17 cellular contexts compared by ENCODE assay signal in the genomic region with DNA sequence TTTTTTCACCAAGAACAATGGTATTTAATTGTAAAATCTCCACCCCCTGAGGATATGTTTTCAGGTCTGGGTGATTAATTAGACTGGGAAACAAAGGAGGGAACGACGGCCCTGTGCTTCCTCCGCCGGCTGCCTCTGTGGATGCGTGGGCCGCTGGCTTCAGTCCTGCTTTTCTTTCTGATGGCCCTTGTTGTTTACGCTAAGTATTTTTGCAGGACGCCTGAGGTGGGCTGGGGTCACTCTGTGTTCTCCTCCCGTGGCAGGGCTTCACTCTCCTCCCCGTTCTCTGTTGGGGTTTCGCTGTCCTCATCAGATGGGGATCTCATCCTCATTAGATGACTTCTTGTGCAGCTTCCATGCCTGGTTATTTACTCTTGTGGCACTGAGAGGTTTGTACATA. TPM values are rescaled to one million over a fixed set of nuclear protein-coding genes. Genes with fewer than 3 reads are reported as not detected.
DNase-seq lines count a peak whose midpoint lies in the region; ATAC-seq and TF ChIP-seq lines count a peak whose summit lies in the region.
"Had no signal": no experiment of that assay in that cellular context is flagged by ENCODE, and none has a peak within 500 bp of the region (broad histone marks: within the 10 kb centered on the region; RNA-seq: fewer than 3 reads in every experiment).

No MANE protein-coding gene starts in this region.

- H3K27ac ChIP-seq in left ventricle myocardium inferior (replicated peaks): peak overlapping the region; percentile 28
- no peak overlapping the region for H3K27ac ChIP-seq in spleen
- H3K27ac ChIP-seq: C4-2B, HL-60 had no signal

- peaks cover 5% of the 10 kb centered on the region for H3K36me3 Mint-ChIP-seq in nephron progenitor cell (ENCODE audit: low read depth)

- peak overlapping the region; percentile 54 for H3K4me3 Mint-ChIP-seq in nephron progenitor cell
- H3K4me3 Mint-ChIP-seq: CD8-positive, alpha-beta T cell had no signal

- H3K27me3 Mint-ChIP-seq in nephron progenitor cell (ENCODE audit: low read depth, poor library complexity): peaks cover 8% of the 10 kb centered on the region

- no peak for ATAC-seq in left cardiac atrium
- ATAC-seq: CD8-positive, alpha-beta T cell had no signal

- H3K4me1 ChIP-seq in left ventricle myocardium inferior: peaks cover 27% of the 10 kb centered on the region
- H3K4me1 ChIP-seq in spleen: peaks cover 0 to 21% (median 19%) of the 10 kb centered on the region in 6 donors

- no peak for TF ChIP-seq POLR2A in spleen (IDR thresholded peaks at IDR 0.05)

- H3K4me3 ChIP-seq in left ventricle myocardium inferior (no peak overlapping the region), spleen (no peak overlapping the region)
- H3K4me3 ChIP-seq: HAP-1 had no signal

- intact Hi-C loops in left ventricle myocardium inferior (cut with micrococcal nuclease): no loop called here
- intact Hi-C loops in left cardiac atrium (cut with DNase I): no loop called here
- intact Hi-C loops in spleen (cut with DNase I; ENCODE audit: low total_unique reads): no loop called here

- H3K4me1 Mint-ChIP-seq in nephron progenitor cell: peaks cover 44% of the 10 kb centered on the region

- H3K36me3 ChIP-seq in left ventricle myocardium inferior (no peaks in the 10 kb centered on the region), spleen (no peaks in the 10 kb centered on the region)
- H3K36me3 ChIP-seq: HAP-1 had no signal

- WGBS in spleen, 5 donors: 71 to 77% (median 75%) methylated on average over 10 to 11 of the region's 11 CpGs

- H3K27ac Mint-ChIP-seq in nephron progenitor cell: peak overlapping the region; percentile 83
- H3K27ac Mint-ChIP-seq: CD8-positive, alpha-beta T cell had no signal

- DNase-seq in left ventricle myocardium inferior: no peak
- no peak for DNase-seq in left cardiac atrium
- DNase-seq in dermis blood vessel endothelial cell: peak; percentile 64
- no peak for DNase-seq in nephron progenitor cell
- DNase-seq in spleen: peak; percentile 68
- no peak for DNase-seq in OCI-M2 (lab: John Stamatoyannopoulos, UW; ENCODE audit: unreplicated experiment)
- DNase-seq in HK-2 (ENCODE audit: unreplicated experiment): no peak
- DNase-seq in DMS79 treated with DMSO at 0.1 percent for 48 hours (lab: John Stamatoyannopoulos, UW): no peak
- DNase-seq: ACHN; CD8-positive, alpha-beta T cell; COR-L47; DMS153; DND-41; GDM1 had no signal

- no peak for TF ChIP-seq CTCF in left ventricle myocardium inferior (IDR thresholded peaks at IDR 0.05; ENCODE audit: borderline replicate concordance)
- TF ChIP-seq CTCF in nephron progenitor cell (IDR thresholded peaks at IDR 0.05): no peak
- TF ChIP-seq CTCF in spleen (IDR thresholded peaks at IDR 0.05 in 8 of 11, conservative IDR thresholded peaks at IDR 0.05 in 3 of 11): no peak

- no peaks in the 10 kb centered on the region for H3K9me3 Mint-ChIP-seq in nephron progenitor cell
- H3K9me3 Mint-ChIP-seq: CD8-positive, alpha-beta T cell had no signal

- H3K9me3 ChIP-seq in left ventricle myocardium inferior (replicated peaks) (no peaks in the 10 kb centered on the region), spleen (no peaks in the 10 kb centered on the region)
- H3K9me3 ChIP-seq: HAP-1 had no signal

- H3K27me3 ChIP-seq in left ventricle myocardium inferior (ENCODE audit: low read depth) (no peaks in the 10 kb centered on the region), spleen (replicated peaks in 1 of 7) (no peaks in the 10 kb centered on the region)

RNA-seq across cellular contexts. Expression of a gene that starts 5.2 kb away (rescaled TPM):
- total RNA-seq in left ventricle myocardium inferior (64.0 TPM), left cardiac atrium (10 to 100 TPM; 34.9 to 36.1 TPM), dermis blood vessel endothelial cell (25.0 and 25.5 TPM in 2 replicates), spleen (10 to 100 TPM; 20.8 to 31.2 (median 23.7) TPM)
- polyA plus RNA-seq in spleen: 10 to 100 TPM in 1 of 3 donors, 1 to 10 TPM in 2; 7.7 to 12.6 (median 8.4) TPM

Comparison
In these comparisons a context has a peak if more than half of its experiments do, and no peak if none do; other contexts are left out.
1. DNase-seq: peak in dermis blood vessel endothelial cell (single experiment) and spleen (single experiment); none in left ventricle myocardium inferior (single experiment), left cardiac atrium (single experiment), nephron progenitor cell (single experiment), OCI-M2 (single experiment), HK-2 (single experiment) and DMS79 treated with DMSO at 0.1 percent for 48 hours (single experiment).